ENCODE assay signal across 10 cellular contexts in genomic region chr18:21241224-21242131, GRCh38. TPM values are rescaled to one million over a fixed set of nuclear protein-coding genes. Genes with fewer than 3 reads are reported as not detected.
DNase-seq lines count a peak whose midpoint lies in the region; ATAC-seq and TF ChIP-seq lines count a peak whose summit lies in the region.
"Had no signal": no experiment of that assay in that cellular context is flagged by ENCODE, and none has a peak within 500 bp of the region (broad histone marks: within the 10 kb centered on the region; RNA-seq: fewer than 3 reads in every experiment).

No MANE protein-coding gene starts in this region.

- DNase-seq in NCI-H82 (lab: John Stamatoyannopoulos, UW) (peak; percentile 52), NCI-H82 treated with DMSO at 0.1 percent for 48 hours (lab: John Stamatoyannopoulos, UW; ENCODE audit: unreplicated experiment) (no peak), brain microvascular endothelial cell (no peak), left kidney (ENCODE audit: low read depth, low spot score) (peak; percentile 70), thyroid gland (peak; percentile 66 to 70), RWPE1 (ENCODE audit: low spot score) (no peak)
- no peak for DNase-seq in activated CD8-positive, alpha-beta T cell treated with anti-CD3 and anti-CD28 coated beads, Interleukin-2, amount 10 ng/mL, durations not matched to agents 7 days and 5 days

- POLR2A ChIA-PET in activated CD8-positive, alpha-beta T cell treated with anti-CD3 and anti-CD28 coated beads, Interleukin-2, amount 10 ng/mL, durations not matched to agents 7 days and 5 days (lab: Charles Lee): no interaction called here
- POLR2A ChIA-PET in RWPE1 (lab: Yijun Ruan, JAX; ENCODE audit: low non-redundant PET): no interaction called here

- peak in 1 of 2 donors; percentile 29 for TF ChIP-seq POLR2A in thyroid gland (IDR thresholded peaks at IDR 0.05)

- peak overlapping the region; percentile 26 for H3K4me3 ChIP-seq in brain microvascular endothelial cell (ENCODE audit: low read depth, low read length)
- H3K4me3 ChIP-seq in thyroid gland (replicated peaks in 1 of 3): peak overlapping the region; percentile 6 to 79 (median 71)

- H3K9me3 ChIP-seq in thyroid gland: no peaks in the 10 kb centered on the region
- H3K9me3 ChIP-seq: adrenal gland had no signal

- peaks cover 5 to 7% of the 10 kb centered on the region in 2 donors for H3K4me1 ChIP-seq in thyroid gland

- peaks cover 41% of the 10 kb centered on the region for H3K27me3 ChIP-seq in brain microvascular endothelial cell (replicated peaks)
- H3K27me3 ChIP-seq in thyroid gland: no peaks in the 10 kb centered on the region

- H3K9me3 Mint-ChIP-seq in activated CD8-positive, alpha-beta T cell treated with anti-CD3 and anti-CD28 coated beads, Interleukin-2, amount 10 ng/mL, durations not matched to agents 7 days and 5 days (ENCODE audit: insufficient read depth): no peaks in the 10 kb centered on the region

- 4 to 9% methylated on average over 16 to 19 of the region's 69 CpGs for WGBS in thyroid gland, 2 donors

- in situ Hi-C loops in brain microvascular endothelial cell (cut with HindIII; ENCODE audit: low pct_ligation_motif_present, low sequenced_read_pairs): no loop called here

- no peak overlapping the region for H3K4me3 Mint-ChIP-seq in activated CD8-positive, alpha-beta T cell treated with anti-CD3 and anti-CD28 coated beads, Interleukin-2, amount 10 ng/mL, durations not matched to agents 7 days and 5 days

- no peak overlapping the region for H3K27ac Mint-ChIP-seq in activated CD8-positive, alpha-beta T cell treated with anti-CD3 and anti-CD28 coated beads, Interleukin-2, amount 10 ng/mL, durations not matched to agents 7 days and 5 days
- H3K27ac Mint-ChIP-seq: CD4-positive, CD25-positive, alpha-beta regulatory T cell had no signal

- H3K36me3 Mint-ChIP-seq in activated CD8-positive, alpha-beta T cell treated with anti-CD3 and anti-CD28 coated beads, Interleukin-2, amount 10 ng/mL, durations not matched to agents 7 days and 5 days (ENCODE audit: low read depth): no peaks in the 10 kb centered on the region
- H3K36me3 Mint-ChIP-seq: CD4-positive, CD25-positive, alpha-beta regulatory T cell had no signal

- H3K36me3 ChIP-seq in brain microvascular endothelial cell (replicated peaks) (no peaks in the 10 kb centered on the region), thyroid gland (no peaks in the 10 kb centered on the region)
- H3K36me3 ChIP-seq: adrenal gland had no signal

- intact Hi-C loops in thyroid gland (cut with DNase I): loop anchor here (10.0 kb wide), 1 partner anchor 133 kb away; no protein-coding TSS in a partner anchor

- CTCF ChIA-PET in activated CD8-positive, alpha-beta T cell treated with anti-CD3 and anti-CD28 coated beads, Interleukin-2, amount 10 ng/mL, durations not matched to agents 7 days and 5 days (lab: Charles Lee): no interaction called here
- CTCF ChIA-PET in RWPE1 (lab: Yijun Ruan, JAX): no interaction called here

- H3K4me1 Mint-ChIP-seq in activated CD8-positive, alpha-beta T cell treated with anti-CD3 and anti-CD28 coated beads, Interleukin-2, amount 10 ng/mL, durations not matched to agents 7 days and 5 days (ENCODE audit: low read depth): peaks cover 8% of the 10 kb centered on the region

- peaks cover 50% of the 10 kb centered on the region for H3K27me3 Mint-ChIP-seq in activated CD8-positive, alpha-beta T cell treated with anti-CD3 and anti-CD28 coated beads, Interleukin-2, amount 10 ng/mL, durations not matched to agents 7 days and 5 days (ENCODE audit: low read depth)

- ATAC-seq in activated CD8-positive, alpha-beta T cell treated with anti-CD3 and anti-CD28 coated beads, Interleukin-2, amount 10 ng/mL, durations not matched to agents 7 days and 5 days: no peak
- ATAC-seq in HG02870 (IDR thresholded peaks at IDR 0.05; ENCODE audit: unreplicated experiment): no peak

- TF ChIP-seq CTCF in brain microvascular endothelial cell (IDR thresholded peaks at IDR 0.05; ENCODE audit: low read depth, low read length, missing control alignments) (no peak), thyroid gland (IDR thresholded peaks at IDR 0.05) (no peak), RWPE1 (conservative IDR thresholded peaks at IDR 0.05; ENCODE audit: low read depth) (no peak)

- H3K27ac ChIP-seq in brain microvascular endothelial cell (no peak overlapping the region), thyroid gland (peak overlapping the region; percentile 60 to 88 (median 80)), RWPE1 (no peak overlapping the region)

RNA-seq across cellular contexts. Expression of gene GREB1L, which starts 0.6 kb away (rescaled TPM):
- total RNA-seq in thyroid gland: 10 to 100 TPM; 25.0 to 43.5 (median 31.8) TPM
- total RNA-seq in activated CD8-positive, alpha-beta T cell treated with anti-CD3 and anti-CD28 coated beads, Interleukin-2, amount 10 ng/mL, durations not matched to agents 7 days and 5 days: not detected
- total RNA-seq: CD4-positive, CD25-positive, alpha-beta regulatory T cell had no signal

Comparison
In these comparisons a context has a peak if more than half of its experiments do, and no peak if none do; other contexts are left out.
1. DNase-seq: peak in NCI-H82 (single experiment), left kidney (single experiment) and thyroid gland (2 of 2); none in NCI-H82 treated with DMSO at 0.1 percent for 48 hours (single experiment), brain microvascular endothelial cell (single experiment), activated CD8-positive, alpha-beta T cell treated with anti-CD3 and anti-CD28 coated beads, Interleukin-2, amount 10 ng/mL, durations not matched to agents 7 days and 5 days (single experiment) and RWPE1 (single experiment).
2. H3K27ac ChIP-seq: peak in thyroid gland (3 of 3); none in brain microvascular endothelial cell (single experiment) and RWPE1 (single experiment).
3. RNA of gene GREB1L, which starts 0.6 kb away (total RNA-seq): 25.0 to 43.5 TPM in thyroid gland; not detected in activated CD8-positive, alpha-beta T cell treated with anti-CD3 and anti-CD28 coated beads, Interleukin-2, amount 10 ng/mL, durations not matched to agents 7 days and 5 days; every median in the first group is over 10 times any median in the second.